20 cellular contexts compared by ENCODE assay signal in genomic region chr10:35390843-35391152, GRCh38.
"Had no signal": no experiment of that assay in that cellular context is flagged by ENCODE, and none has a peak within 500 bp of the region (broad histone marks: within the 10 kb centered on the region; RNA-seq: fewer than 3 reads in every experiment).

No MANE protein-coding gene starts in this region.

- H3K4me3 Mint-ChIP-seq: memory B cell, mesothelial cell of epicardium, natural killer cell, neural crest cell, type B pancreatic cell had no signal

- H3K4me3 ChIP-seq: left lung, lower lobe of right lung, ovary, right atrium auricular region, stomach had no signal

- DNase-seq: effector memory CD8-positive, alpha-beta T cell; foreskin melanocyte; islet precursor cell; left lung; lower lobe of right lung; natural killer cell; nucleus accumbens; ovary; small intestine; stimulated activated CD4-positive, alpha-beta T cell treated with anti-CD3 and anti-CD28 coated beads, Interleukin-12 subunit alpha, Interleukin-12 subunit beta, amount 100 ng/mL, for 4 hours; stimulated activated naive CD4-positive, alpha-beta T cell; stomach; substantia nigra had no signal

- H3K27me3 ChIP-seq: left lung, ovary, right atrium auricular region, stomach had no signal

- H3K9me3 Mint-ChIP-seq: effector memory CD8-positive, alpha-beta T cell had no signal

- H3K27ac ChIP-seq: left lung, lower lobe of right lung, ovary, stomach had no signal

- H3K36me3 ChIP-seq: left lung, lower lobe of right lung, ovary, right atrium auricular region, stomach had no signal

- H3K9me3 ChIP-seq: ovary had no signal

- FAIRE-seq: endothelial cell of umbilical vein, small intestine, urothelium cell line had no signal

- H3K36me3 Mint-ChIP-seq: natural killer cell had no signal

- H3K27me3 Mint-ChIP-seq: effector memory CD8-positive, alpha-beta T cell; memory B cell; type B pancreatic cell had no signal

- H3K27ac Mint-ChIP-seq: effector memory CD8-positive, alpha-beta T cell; memory B cell; mesothelial cell of epicardium; natural killer cell; type B pancreatic cell had no signal

- ATAC-seq: effector memory CD8-positive, alpha-beta T cell; left lung; lower lobe of right lung; natural killer cell had no signal
